24 cellular contexts compared by ENCODE assay signal in the genomic region with DNA sequence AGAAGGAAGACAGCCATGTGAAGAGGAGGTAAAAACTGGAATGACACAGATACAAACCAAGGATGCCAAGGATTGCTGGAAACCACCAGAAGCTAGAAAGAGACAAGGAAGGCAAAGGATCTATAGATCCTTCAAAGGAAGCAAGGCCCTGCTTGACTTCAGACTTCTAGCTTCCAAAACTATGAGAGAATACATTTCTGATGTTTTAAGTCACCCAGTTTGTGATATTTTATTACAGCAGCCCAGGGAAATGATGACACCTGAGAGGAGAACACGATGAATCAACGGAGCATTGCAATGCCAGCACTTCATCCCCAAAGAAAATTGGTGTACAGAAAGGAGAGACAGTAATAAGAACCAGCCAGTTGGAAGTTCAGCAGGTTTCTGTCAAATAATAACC.
"Had no signal": no experiment of that assay in that cellular context is flagged by ENCODE, and none has a peak within 500 bp of the region (broad histone marks: within the 10 kb centered on the region; RNA-seq: fewer than 3 reads in every experiment).

No MANE protein-coding gene starts in this region.

- H3K9me3 ChIP-seq: body of pancreas, colonic mucosa, neutrophil, ovary had no signal

- DNase-seq: activated B cell treated with CpG ODN at 0.5 μM for 24 hours; activated CD4-positive, alpha-beta T cell treated with anti-CD3 and anti-CD28 coated beads for 4 hours; activated CD4-positive, alpha-beta T cell treated with anti-CD3 and anti-CD28 coated beads, Interleukin-2, amount 50 U/mL, for 4 hours; activated naive CD4-positive, alpha-beta T cell; activated T-cell treated with anti-CD3 and anti-CD28 coated beads for 4 hours; activated T-cell treated with anti-CD3 and anti-CD28 coated beads, Interleukin-2, amount 50 U/mL, for 72 hours; anterior cingulate cortex; body of pancreas; colonic mucosa; head of caudate nucleus; hippocampal formation; kidney; naive B cell; nephron progenitor cell; ovary; retina; stimulated activated CD4-positive, alpha-beta T cell treated with anti-CD3 and anti-CD28 coated beads, Interleukin-4, amount 100 ng/mL, for 24 hours; stimulated activated CD8-positive, alpha-beta memory T cell treated with anti-CD3 and anti-CD28 coated beads, Interleukin-4, amount 100 ng/mL, for 48 hours; stimulated activated naive B cell treated with anti-CD40 and anti-IgM and Interleukin-4, amounts not matched to agents 10 μg/mL and 1 μg/mL and 100 μg/mL, for 72 hours had no signal

- H3K36me3 ChIP-seq: colonic mucosa, neutrophil, ovary, tibial nerve had no signal

- H3K27ac ChIP-seq: colonic mucosa, neutrophil, ovary, skin epidermis, tibial nerve had no signal

- H3K4me1 ChIP-seq: colonic mucosa, tibial nerve had no signal

- H3K27me3 ChIP-seq: body of pancreas, colonic mucosa, neutrophil, ovary, tibial nerve had no signal

- ATAC-seq: activated naive CD4-positive, alpha-beta T cell treated with anti-CD3 and anti-CD28 coated beads, Interleukin-2, amount 50 U/mL, for 72 hours; activated T-cell treated with anti-CD3 and anti-CD28 coated beads, Interleukin-2, amount 50 U/mL, for 72 hours; body of pancreas; sciatic nerve; stimulated activated naive B cell treated with anti-CD40 and anti-IgM and Interleukin-4, amounts not matched to agents 10 μg/mL and 1 μg/mL and 100 μg/mL, for 72 hours had no signal

- H3K4me3 ChIP-seq: body of pancreas, colonic mucosa, ovary, skin epidermis, tibial nerve had no signal
